In the genomic region with DNA sequence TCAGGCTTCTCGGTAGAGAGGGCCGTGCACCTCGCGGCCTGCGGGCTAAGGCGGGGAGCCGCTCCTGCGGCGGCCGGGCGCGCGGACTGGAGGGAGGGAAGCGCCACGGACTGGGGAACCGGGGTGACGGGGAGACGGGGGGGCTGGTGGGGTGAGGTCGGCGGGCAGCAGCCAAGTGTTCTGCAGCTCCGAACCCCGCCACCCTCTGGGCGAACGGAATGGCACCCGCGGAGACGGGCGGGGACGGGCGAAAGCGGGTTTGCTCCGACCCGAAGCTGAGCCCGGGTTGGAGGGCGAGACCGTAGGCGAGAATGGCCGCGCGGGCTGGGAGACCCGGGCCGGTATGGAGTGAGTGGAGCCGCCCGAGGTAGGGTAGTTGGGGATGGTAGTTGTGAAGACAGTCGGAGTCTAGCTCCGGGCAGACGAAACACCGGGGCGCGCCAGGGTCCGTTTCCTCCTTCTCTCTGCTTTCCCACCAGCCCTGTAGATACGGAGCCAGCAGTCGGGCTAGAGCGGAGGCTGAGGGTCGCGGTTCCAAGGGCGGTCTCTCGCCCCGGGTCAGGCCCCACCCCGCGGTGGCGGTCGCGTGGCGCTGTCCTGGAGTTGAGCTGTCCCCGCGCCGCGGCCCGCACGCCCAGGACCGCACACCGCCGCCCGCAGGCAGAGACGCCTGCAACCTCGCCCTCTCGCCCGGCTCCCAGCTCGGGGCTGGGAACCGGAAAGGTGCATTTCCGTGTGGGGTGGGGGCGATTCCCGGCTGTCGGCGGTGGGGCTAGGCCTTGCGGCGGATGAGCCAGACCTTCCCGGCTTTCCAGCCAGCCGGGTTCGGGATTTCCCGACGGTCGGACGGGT, we compare ENCODE assay signal across 9 cellular contexts.
DNase-seq lines count a peak whose midpoint lies in the region; ATAC-seq, FAIRE-seq and TF ChIP-seq lines count a peak whose summit lies in the region.
"Had no signal": no experiment of that assay in that cellular context is flagged by ENCODE, and none has a peak within 500 bp of the region (broad histone marks: within the 10 kb centered on the region; RNA-seq: fewer than 3 reads in every experiment).

No MANE protein-coding gene starts in this region.

- TF ChIP-seq CTCF in 22Rv1 (IDR thresholded peaks at IDR 0.05) (peak; percentile 25; the same call in 1 of the 2 replicates), VCaP (conservative IDR thresholded peaks at IDR 0.05) (peak; percentile 44), gastrocnemius medialis (IDR thresholded peaks at IDR 0.05 in 4 of 5, conservative IDR thresholded peaks at IDR 0.05 in 1 of 5) (peak in 1 of 5 experiments; percentile 8)

- peaks cover 30 to 51% (median 35%) of the 10 kb centered on the region in 3 donors for H3K27me3 ChIP-seq in gastrocnemius medialis

- peaks cover 6 to 10% of the 10 kb centered on the region in 2 donors for H3K4me1 ChIP-seq in gastrocnemius medialis

- in situ Hi-C loops in gastrocnemius medialis (cut with MboI; ENCODE audit: low sequenced_read_pairs in 4 of 4) = loop anchor here in 2 of 4 donors (10.0 to 25.0 kb wide), 3 partner anchors 182 to 318 kb away; no protein-coding TSS in a partner anchor

- FAIRE-seq in GM12891 (lab: Jason Lieb, UNC) = no peak
- no peak for FAIRE-seq in H54 (lab: Jason Lieb, UNC)
- FAIRE-seq: colon had no signal

- peak; percentile 31 to 40 for ATAC-seq in gastrocnemius medialis

- DNase-seq in GM12891 (ENCODE audit: insufficient read length, low spot score) = peak; percentile 32
- DNase-seq in head of caudate nucleus = peak in 22 of 42 donors; percentile 4 to 50 (median 20)
- DNase-seq in gastrocnemius medialis = no peak
- DNase-seq in NCI-H1105 (lab: John Stamatoyannopoulos, UW) = no peak
- DNase-seq in H54 (ENCODE audit: insufficient read length, low spot score) = no peak
- DNase-seq in HT-29 (ENCODE audit: low spot score) = no peak

- no peak for TF ChIP-seq POLR2A in GM12891 (IDR thresholded peaks at IDR 0.05; ENCODE audit: low read depth, low read length)
- TF ChIP-seq POLR2A in gastrocnemius medialis (IDR thresholded peaks at IDR 0.05) = no peak
- no peak for TF ChIP-seq POLR2A in H54 (IDR thresholded peaks at IDR 0.05; ENCODE audit: low read depth, low read length)

- H3K27ac ChIP-seq in 22Rv1 (peak overlapping the region; percentile 61), VCaP (peak overlapping the region; percentile 78), gastrocnemius medialis (peak overlapping the region; percentile 68 to 88 (median 74))

- H3K9me3 ChIP-seq in gastrocnemius medialis = no peaks in the 10 kb centered on the region

- H3K4me3 ChIP-seq in gastrocnemius medialis = peak overlapping the region; percentile 56 to 77 (median 62)

- H3K36me3 ChIP-seq in gastrocnemius medialis = no peaks in the 10 kb centered on the region

- intact Hi-C loops in head of caudate nucleus (cut with DNase I) = no loop called here
- intact Hi-C loops in gastrocnemius medialis (cut with DNase I; ENCODE audit: low total_unique reads) = loop anchor here (2.0 to 5.0 kb wide), 2 partner anchors 161 to 308 kb away; a partner anchor contains a TSS

TF ChIP-seq in GM12891, 5 proteins besides CTCF, POLR2A, EP300 and RAD21:
- TF ChIP-seq PAX5 (IDR thresholded peaks at IDR 0.05; ENCODE audit: insufficient read depth, low read length, severe bottlenecking) = no peak
- no peak for TF ChIP-seq SPI1 (IDR thresholded peaks at IDR 0.05; ENCODE audit: low read depth, low read length)
- no peak for TF ChIP-seq POLR2AphosphoS5 (IDR thresholded peaks at IDR 0.05; ENCODE audit: low read depth, low read length)
- TF ChIP-seq POU2F2 (IDR thresholded peaks at IDR 0.05; ENCODE audit: low read depth, low read length) = no peak
- TF ChIP-seq TAF1 (IDR thresholded peaks at IDR 0.05; ENCODE audit: low read depth, low read length) = no peak

Comparison
In these comparisons a context has a peak if more than half of its experiments do, and no peak if none do; other contexts are left out.
1. DNase-seq: peak in GM12891 (single experiment) and head of caudate nucleus (22 of 42); none in gastrocnemius medialis (0 of 2), NCI-H1105 (single experiment), H54 (single experiment) and HT-29 (single experiment).
2. Peak in every context shown above with its lines, with median percentiles within 50 percentile points of each other: H3K27ac ChIP-seq.